27 cellular contexts compared by ENCODE assay signal in the genomic region with DNA sequence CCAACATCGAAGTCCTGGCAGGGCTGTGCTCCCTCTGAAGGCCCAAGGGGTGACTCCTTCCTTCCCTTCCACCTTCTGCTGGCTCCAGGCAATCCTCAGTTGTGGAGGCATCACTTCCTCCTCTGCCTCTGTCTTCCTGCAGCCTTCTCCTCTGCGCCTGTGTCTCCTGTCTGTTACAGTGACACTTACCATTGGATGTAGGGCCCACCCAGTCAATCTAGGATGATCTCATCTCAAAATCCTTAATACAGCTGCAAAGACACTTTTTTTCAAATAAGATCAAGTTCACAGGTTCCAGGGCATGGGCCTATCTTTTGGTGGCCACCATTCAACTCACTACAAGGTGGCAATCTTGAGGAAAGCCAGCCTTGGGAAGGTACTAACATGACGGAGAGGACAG.
"Had no signal": no experiment of that assay in that cellular context is flagged by ENCODE, and none has a peak within 500 bp of the region (broad histone marks: within the 10 kb centered on the region; RNA-seq: fewer than 3 reads in every experiment).

No MANE protein-coding gene starts in this region.

- H3K9me3 Mint-ChIP-seq: activated CD4-positive, alpha-beta T cell treated with anti-CD3 and anti-CD28 coated beads, Interleukin-2, amount 10 ng/mL, durations not matched to agents 7 days and 5 days; activated naive CD4-positive, alpha-beta T cell treated with anti-CD3 and anti-CD28 coated beads for 36 hours; activated naive CD4-positive, alpha-beta T cell treated with anti-CD3 and anti-CD28 coated beads, Interleukin-2, amount 50 U/mL, for 72 hours; activated T-cell treated with anti-CD3 and anti-CD28 coated beads, Interleukin-2, amount 50 U/mL, for 24 hours; activated T-helper 1 cell treated with anti-CD3 and anti-CD28 coated beads, Interleukin-12 subunit alpha, Interleukin-12 subunit beta, Interleukin-2, Interleukin-4 antibody, amounts not matched to agents 30 ng/mL and 10 ng/mL and 1 ng/mL, durations not matched to agents 14 hours and 24 hours and 36 hours had no signal

- H3K27ac ChIP-seq: adrenal gland, body of pancreas, breast epithelium, SJCRH30, SK-N-MC had no signal

- DNase-seq: activated CD4-positive, alpha-beta T cell treated with anti-CD3 and anti-CD28 coated beads for 36 hours; activated CD4-positive, alpha-beta T cell treated with anti-CD3 and anti-CD28 coated beads, Interleukin-2, amount 10 ng/mL, durations not matched to agents 7 days and 5 days; activated CD4-positive, alpha-beta T cell treated with anti-CD3 and anti-CD28 coated beads, Interleukin-2, amount 50 U/mL, for 48 hours; activated CD8-positive, alpha-beta T cell treated with anti-CD3 and anti-CD28 coated beads, Interleukin-2, amount 10 ng/mL, durations not matched to agents 7 days and 5 days; activated gamma-delta T cell treated with Interleukin-2 at 50 U/mL for 16 hours; activated naive CD4-positive, alpha-beta T cell treated with anti-CD3 and anti-CD28 coated beads for 36 hours; activated T-cell treated with anti-CD3 and anti-CD28 coated beads, Interleukin-2, amount 50 U/mL, for 24 hours; adrenal gland; body of pancreas; cerebellar nuclear complex; MG63; NCI-H1417 treated with DMSO at 0.1 percent for 48 hours; NCI-H187 treated with DMSO at 0.1 percent for 48 hours; NCI-H2081; NCI-H226; NCI-H446 treated with DMSO at 0.1 percent for 48 hours; NCI-H524 treated with DMSO at 0.1 percent for 48 hours; SJCRH30; T1000 had no signal

- ATAC-seq: activated CD4-positive, alpha-beta T cell treated with anti-CD3 and anti-CD28 coated beads for 36 hours; activated CD4-positive, CD25-positive, alpha-beta regulatory T cell treated with anti-CD3 and anti-CD28 coated beads, Interleukin-2, amount 50 U/mL, for 24 hours; activated CD8-positive, alpha-beta T cell treated with anti-CD3 and anti-CD28 coated beads, Interleukin-2, amount 10 ng/mL, durations not matched to agents 7 days and 5 days; activated naive CD4-positive, alpha-beta T cell treated with anti-CD3 and anti-CD28 coated beads, Interleukin-2, amount 50 U/mL, for 72 hours; body of pancreas; K562; Panc1 had no signal

- H3K36me3 ChIP-seq: adrenal gland, breast epithelium, MG63, SJCRH30 had no signal

- H3K4me1 ChIP-seq: adrenal gland, body of pancreas, breast epithelium, SJCRH30 had no signal

- H3K27me3 ChIP-seq: adrenal gland, body of pancreas, breast epithelium, MG63, SJCRH30 had no signal

- H3K36me3 Mint-ChIP-seq: activated naive CD4-positive, alpha-beta T cell treated with anti-CD3 and anti-CD28 coated beads, Interleukin-2, amount 50 U/mL, for 72 hours had no signal

- H3K4me3 Mint-ChIP-seq: activated CD4-positive, alpha-beta T cell treated with anti-CD3 and anti-CD28 coated beads for 36 hours; activated CD4-positive, alpha-beta T cell treated with anti-CD3 and anti-CD28 coated beads, Interleukin-2, amount 10 ng/mL, durations not matched to agents 7 days and 5 days; activated CD8-positive, alpha-beta T cell treated with anti-CD3 and anti-CD28 coated beads, Interleukin-2, amount 10 ng/mL, durations not matched to agents 7 days and 5 days; activated naive CD4-positive, alpha-beta T cell treated with anti-CD3 and anti-CD28 coated beads for 36 hours; activated T-cell treated with anti-CD3 and anti-CD28 coated beads, Interleukin-2, amount 50 U/mL, for 24 hours; activated T-helper 1 cell treated with anti-CD3 and anti-CD28 coated beads, Interleukin-12 subunit alpha, Interleukin-12 subunit beta, Interleukin-2, Interleukin-4 antibody, amounts not matched to agents 30 ng/mL and 10 ng/mL and 1 ng/mL, durations not matched to agents 14 hours and 24 hours and 36 hours; WTC11 had no signal

- H3K4me3 ChIP-seq: adrenal gland, body of pancreas, breast epithelium, K562, MG63, SJCRH30 had no signal

- H3K4me1 Mint-ChIP-seq: activated CD4-positive, alpha-beta T cell treated with anti-CD3 and anti-CD28 coated beads for 36 hours; activated CD4-positive, alpha-beta T cell treated with anti-CD3 and anti-CD28 coated beads, Interleukin-2, amount 10 ng/mL, durations not matched to agents 7 days and 5 days had no signal

- H3K27ac Mint-ChIP-seq: activated CD4-positive, alpha-beta T cell treated with anti-CD3 and anti-CD28 coated beads for 36 hours; activated CD8-positive, alpha-beta T cell treated with anti-CD3 and anti-CD28 coated beads, Interleukin-2, amount 10 ng/mL, durations not matched to agents 7 days and 5 days; activated naive CD4-positive, alpha-beta T cell treated with anti-CD3 and anti-CD28 coated beads for 36 hours; activated naive CD4-positive, alpha-beta T cell treated with anti-CD3 and anti-CD28 coated beads, Interleukin-2, amount 50 U/mL, for 72 hours; activated T-cell treated with anti-CD3 and anti-CD28 coated beads, Interleukin-2, amount 50 U/mL, for 24 hours; activated T-helper 1 cell treated with anti-CD3 and anti-CD28 coated beads, Interleukin-12 subunit alpha, Interleukin-12 subunit beta, Interleukin-2, Interleukin-4 antibody, amounts not matched to agents 30 ng/mL and 10 ng/mL and 1 ng/mL, durations not matched to agents 14 hours and 24 hours and 36 hours; WTC11 had no signal

- H3K9me3 ChIP-seq: adrenal gland, body of pancreas, breast epithelium, MG63, SJCRH30 had no signal
